9 cellular contexts compared by ENCODE assay signal in the genomic region with DNA sequence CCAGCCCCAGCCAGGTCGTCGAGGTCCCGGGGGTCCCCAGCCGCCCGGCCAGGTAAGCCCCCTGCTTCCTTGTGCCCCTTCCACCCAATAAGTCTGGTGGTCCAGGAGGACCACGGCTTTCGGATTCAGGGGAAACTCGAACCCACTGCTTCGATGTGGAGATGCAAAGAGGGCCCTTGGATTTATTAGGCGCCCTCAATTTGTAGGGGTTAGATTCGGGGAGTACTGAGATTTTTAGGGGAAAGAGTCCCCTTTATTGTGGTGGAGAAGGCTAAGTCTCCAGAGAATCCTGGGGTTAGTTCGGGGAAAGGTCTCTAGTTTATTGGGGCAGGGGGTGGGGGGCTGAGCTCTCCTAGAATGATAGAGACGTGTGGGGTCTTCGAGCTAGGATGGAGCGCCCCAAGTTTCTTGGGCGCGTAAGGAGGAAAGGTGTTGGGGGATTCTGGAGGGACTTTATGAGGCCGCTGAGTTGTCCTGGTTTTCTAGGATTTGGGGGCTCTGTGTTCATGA. TPM values are rescaled to one million over a fixed set of nuclear protein-coding genes. Genes with fewer than 3 reads are reported as not detected.
DNase-seq lines count a peak whose midpoint lies in the region; ATAC-seq, FAIRE-seq and TF ChIP-seq lines count a peak whose summit lies in the region.
"Had no signal": no experiment of that assay in that cellular context is flagged by ENCODE, and none has a peak within 500 bp of the region (broad histone marks: within the 10 kb centered on the region; RNA-seq: fewer than 3 reads in every experiment).

No MANE protein-coding gene starts in this region.

- no peaks in the 10 kb centered on the region for H3K9me3 ChIP-seq in iPS-18a (ENCODE audit: control insufficient read depth, low read depth, low read length)
- H3K9me3 ChIP-seq in thoracic aorta, result no peaks in the 10 kb centered on the region

- H3K36me3 ChIP-seq in iPS-18a (ENCODE audit: control insufficient read depth, low read depth, low read length), result no peaks in the 10 kb centered on the region
- no peaks in the 10 kb centered on the region for H3K36me3 ChIP-seq in thoracic aorta

- no peak for DNase-seq in activated naive CD4-positive, alpha-beta T cell treated with anti-CD3 and anti-CD28 coated beads, Interleukin-2, amount 10 ng/mL, durations not matched to agents 7 days and 5 days
- DNase-seq in activated naive CD4-positive, alpha-beta T cell treated with anti-CD3 and anti-CD28 coated beads, Interleukin-2, amount 50 U/mL, for 72 hours (ENCODE audit: low spot score in 2 of 2), result no peak
- DNase-seq in activated B cell treated with CpG ODN at 0.5 μM for 24 hours (no peak), thoracic aorta (ENCODE audit: low spot score) (no peak), COR-L47 (lab: John Stamatoyannopoulos, UW) (no peak), RCC 7860 (ENCODE audit: low spot score) (no peak)

- H3K27ac ChIP-seq in iPS-18a (ENCODE audit: low read length), result no peak overlapping the region
- H3K27ac ChIP-seq in thoracic aorta, result no peak overlapping the region

- H3K4me1 Mint-ChIP-seq in activated naive CD4-positive, alpha-beta T cell treated with anti-CD3 and anti-CD28 coated beads, Interleukin-2, amount 10 ng/mL, durations not matched to agents 7 days and 5 days, result peaks cover 54% of the 10 kb centered on the region
- peaks cover 38% of the 10 kb centered on the region for H3K4me1 Mint-ChIP-seq in activated B cell treated with CpG ODN at 0.5 μM for 24 hours

- H3K27me3 ChIP-seq in iPS-18a (ENCODE audit: control insufficient read depth, insufficient read depth, low read length), result peaks cover 52% of the 10 kb centered on the region
- no peaks in the 10 kb centered on the region for H3K27me3 ChIP-seq in thoracic aorta (replicated peaks; ENCODE audit: insufficient read depth)

- POLR2A ChIA-PET in activated B cell treated with CpG ODN at 0.5 μM for 24 hours (lab: Charles Lee), result interaction anchor here (1.2 to 3.9 kb wide), 2 partner anchors 13 to 27 kb away, joined by 4 to 25 read pairs; no protein-coding TSS in a partner anchor

- peak overlapping the region; percentile 43 for H3K4me3 Mint-ChIP-seq in activated naive CD4-positive, alpha-beta T cell treated with anti-CD3 and anti-CD28 coated beads, Interleukin-2, amount 10 ng/mL, durations not matched to agents 7 days and 5 days
- H3K4me3 Mint-ChIP-seq in activated B cell treated with CpG ODN at 0.5 μM for 24 hours, result peak overlapping the region; percentile 50

- H3K27ac Mint-ChIP-seq in activated naive CD4-positive, alpha-beta T cell treated with anti-CD3 and anti-CD28 coated beads, Interleukin-2, amount 10 ng/mL, durations not matched to agents 7 days and 5 days, result no peak overlapping the region
- H3K27ac Mint-ChIP-seq in activated naive CD4-positive, alpha-beta T cell treated with anti-CD3 and anti-CD28 coated beads, Interleukin-2, amount 50 U/mL, for 72 hours, result no peak overlapping the region
- H3K27ac Mint-ChIP-seq in activated B cell treated with CpG ODN at 0.5 μM for 24 hours, result no peak overlapping the region
- H3K27ac Mint-ChIP-seq: dendritic cell treated with granulocyte-macrophage colony-stimulating factor and Interleukin-4, amounts not matched to agents 40 ng/mL and 50 ng/mL, for 4 days had no signal

- no peaks in the 10 kb centered on the region for H3K36me3 Mint-ChIP-seq in activated naive CD4-positive, alpha-beta T cell treated with anti-CD3 and anti-CD28 coated beads, Interleukin-2, amount 10 ng/mL, durations not matched to agents 7 days and 5 days
- no peaks in the 10 kb centered on the region for H3K36me3 Mint-ChIP-seq in activated naive CD4-positive, alpha-beta T cell treated with anti-CD3 and anti-CD28 coated beads, Interleukin-2, amount 50 U/mL, for 72 hours
- no peaks in the 10 kb centered on the region for H3K36me3 Mint-ChIP-seq in activated B cell treated with CpG ODN at 0.5 μM for 24 hours (ENCODE audit: low read depth)

- H3K27me3 Mint-ChIP-seq in activated naive CD4-positive, alpha-beta T cell treated with anti-CD3 and anti-CD28 coated beads, Interleukin-2, amount 10 ng/mL, durations not matched to agents 7 days and 5 days, result peaks cover 87% of the 10 kb centered on the region
- peaks cover 32% of the 10 kb centered on the region for H3K27me3 Mint-ChIP-seq in activated B cell treated with CpG ODN at 0.5 μM for 24 hours

- ATAC-seq in activated naive CD4-positive, alpha-beta T cell treated with anti-CD3 and anti-CD28 coated beads, Interleukin-2, amount 50 U/mL, for 72 hours, result no peak
- ATAC-seq in activated B cell treated with CpG ODN at 0.5 μM for 24 hours (ENCODE audit: low read depth) (no peak), thoracic aorta (ENCODE audit: insufficient number of reproducible peaks, low FRiP score, low read depth) (no peak), HG02798 (IDR thresholded peaks at IDR 0.05; ENCODE audit: poor library complexity, unreplicated experiment) (no peak)

- CTCF ChIA-PET in activated naive CD4-positive, alpha-beta T cell treated with anti-CD3 and anti-CD28 coated beads, Interleukin-2, amount 10 ng/mL, durations not matched to agents 7 days and 5 days (lab: Charles Lee), result interaction anchor here (0.6 to 3.1 kb wide), 2 partner anchors 37 to 43 kb away, joined by 3 to 11 read pairs; no protein-coding TSS in a partner anchor
- CTCF ChIA-PET in activated B cell treated with CpG ODN at 0.5 μM for 24 hours (lab: Charles Lee), result interaction anchor here (0.9 to 3.7 kb wide), 3 partner anchors 27 to 56 kb away, joined by 3 to 19 read pairs (median 5); no protein-coding TSS in a partner anchor

- H3K4me3 ChIP-seq in iPS-18a (ENCODE audit: low read length) (peak overlapping the region; percentile 59), thoracic aorta (peak overlapping the region; percentile 65)

- H3K9me3 Mint-ChIP-seq in activated naive CD4-positive, alpha-beta T cell treated with anti-CD3 and anti-CD28 coated beads, Interleukin-2, amount 10 ng/mL, durations not matched to agents 7 days and 5 days, result no peaks in the 10 kb centered on the region
- H3K9me3 Mint-ChIP-seq in activated naive CD4-positive, alpha-beta T cell treated with anti-CD3 and anti-CD28 coated beads, Interleukin-2, amount 50 U/mL, for 72 hours, result no peaks in the 10 kb centered on the region
- H3K9me3 Mint-ChIP-seq in activated B cell treated with CpG ODN at 0.5 μM for 24 hours, result no peaks in the 10 kb centered on the region
- H3K9me3 Mint-ChIP-seq: dendritic cell treated with granulocyte-macrophage colony-stimulating factor and Interleukin-4, amounts not matched to agents 40 ng/mL and 50 ng/mL, for 4 days had no signal

- intact Hi-C loops in activated B cell treated with CpG ODN at 0.5 μM for 24 hours (cut with micrococcal nuclease), result loop anchor here (5.0 kb wide), 1 partner anchor 175 kb away; no protein-coding TSS in a partner anchor

- H3K9ac ChIP-seq in iPS-18a (ENCODE audit: low read length), result no peak overlapping the region

- H3K4me1 ChIP-seq in iPS-18a (ENCODE audit: control insufficient read depth, low read depth, low read length) (peaks cover 6% of the 10 kb centered on the region), thoracic aorta (ENCODE audit: control insufficient read depth in 1 of 2, low read depth in 2 of 2) (peaks cover 31 to 37% of the 10 kb centered on the region in 2 donors)

- TF ChIP-seq CTCF in activated B cell treated with CpG ODN at 0.5 μM for 24 hours (IDR thresholded peaks at IDR 0.05) (no peak), thoracic aorta (IDR thresholded peaks at IDR 0.05) (no peak)

- FAIRE-seq in RCC 7860 (lab: Jason Lieb, UNC), result no peak

RNA-seq across cellular contexts. Expression of gene LTBP4, which starts 3.8 kb away (rescaled TPM):
- total RNA-seq in activated naive CD4-positive, alpha-beta T cell treated with anti-CD3 and anti-CD28 coated beads, Interleukin-2, amount 50 U/mL, for 72 hours, result 100 to 1,000 TPM; 178 to 245 TPM
- total RNA-seq in activated B cell treated with CpG ODN at 0.5 μM for 24 hours, result 57.2 and 75.1 TPM in 2 replicates
- total RNA-seq in thoracic aorta, result 100 to 1,000 TPM; 687 to 905 TPM

RNA-seq across cellular contexts. Expression of gene SHKBP1, which starts 20.7 kb away (rescaled TPM):
- total RNA-seq in activated naive CD4-positive, alpha-beta T cell treated with anti-CD3 and anti-CD28 coated beads, Interleukin-2, amount 50 U/mL, for 72 hours, result 100 to 1,000 TPM; 108 to 173 TPM
- 184 and 213 TPM in 2 replicates for total RNA-seq in activated B cell treated with CpG ODN at 0.5 μM for 24 hours
- 10 to 100 TPM; 36.0 to 78.4 TPM for total RNA-seq in thoracic aorta
